8 cellular contexts compared by ENCODE assay signal in genomic region chr11:62881579-62882427, GRCh38.
DNase-seq lines count a peak whose midpoint lies in the region; ATAC-seq and TF ChIP-seq lines count a peak whose summit lies in the region.

No MANE protein-coding gene starts in this region.

- peak overlapping the region; percentile 100 for H3K4me3 Mint-ChIP-seq in memory B cell

- H3K36me3 ChIP-seq in duodenal mucosa (ENCODE audit: control insufficient read depth in 1 of 2, insufficient read depth in 2 of 2, low read length in 2 of 2): peaks cover 29 to 45% of the 10 kb centered on the region in 2 donors

- peaks cover 35 to 46% of the 10 kb centered on the region in 2 donors for H3K4me1 ChIP-seq in duodenal mucosa (ENCODE audit: control insufficient read depth in 1 of 2, insufficient read depth in 2 of 2, low read length in 2 of 2)

- H3K27ac Mint-ChIP-seq in memory B cell: peak overlapping the region; percentile 95

- H3K27me3 Mint-ChIP-seq in memory B cell: no peaks in the 10 kb centered on the region

- DNase-seq in AG10803 (ENCODE audit: low read depth): peak; percentile 98
- DNase-seq in NCI-H510A treated with DMSO at 0.1 percent for 48 hours (lab: John Stamatoyannopoulos, UW): peak; percentile 83
- DNase-seq in activated CD4-positive, alpha-beta T cell treated with anti-CD3 and anti-CD28 coated beads, Interleukin-2, amount 50 U/mL, for 4 hours: peak; percentile 96
- peak in 1 of 2 donors; percentile 28 for DNase-seq in memory B cell (ENCODE audit: low spot score in 2 of 2)
- DNase-seq in stimulated activated CD4-positive, alpha-beta T cell treated with anti-CD3 and anti-CD28 coated beads, TNF-alpha, amount 100 ng/mL, for 48 hours (ENCODE audit: low read depth in 3 of 3): peak; percentile 90 to 94 (median 91)

- no peak for TF ChIP-seq CTCF in AG10803 (conservative IDR thresholded peaks at IDR 0.05; ENCODE audit: low read length)

- peaks cover 27% of the 10 kb centered on the region for H3K36me3 Mint-ChIP-seq in memory B cell

- ATAC-seq in GM18907 (IDR thresholded peaks at IDR 0.05; ENCODE audit: unreplicated experiment) (peak; percentile 41), HG03139 (IDR thresholded peaks at IDR 0.05; ENCODE audit: unreplicated experiment) (peak; percentile 28), memory B cell (ENCODE audit: low read depth) (peak; percentile 62)

- peak overlapping the region; percentile 100 for H3K27ac ChIP-seq in duodenal mucosa (ENCODE audit: low read depth, low read length)

- peaks cover 26% of the 10 kb centered on the region for H3K4me1 Mint-ChIP-seq in memory B cell

- peak overlapping the region; percentile 100 for H3K4me3 ChIP-seq in AG10803 (ENCODE audit: low read length)
- peak overlapping the region; percentile 93 to 99 for H3K4me3 ChIP-seq in duodenal mucosa (ENCODE audit: low read depth in 1 of 2, low read length in 2 of 2)

- peak overlapping the region; percentile 100 for H3K9ac ChIP-seq in duodenal mucosa (ENCODE audit: low read depth in 1 of 2, low read length in 2 of 2)

- H3K9me3 ChIP-seq in duodenal mucosa (ENCODE audit: control insufficient read depth in 1 of 2, low read length in 2 of 2): no peaks in the 10 kb centered on the region

- H3K27me3 ChIP-seq in duodenal mucosa (ENCODE audit: control insufficient read depth in 1 of 2, insufficient read depth in 2 of 2, low read length in 2 of 2): no peaks in the 10 kb centered on the region

- no peaks in the 10 kb centered on the region for H3K9me3 Mint-ChIP-seq in memory B cell
